ENCODE assay signal across 10 cellular contexts in genomic region chr2:10446631-10447030, GRCh38. TPM values are rescaled to one million over a fixed set of nuclear protein-coding genes. Genes with fewer than 3 reads are reported as not detected.
DNase-seq lines count a peak whose midpoint lies in the region; ATAC-seq and TF ChIP-seq lines count a peak whose summit lies in the region.
"Had no signal": no experiment of that assay in that cellular context is flagged by ENCODE, and none has a peak within 500 bp of the region (broad histone marks: within the 10 kb centered on the region; RNA-seq: fewer than 3 reads in every experiment).

No MANE protein-coding gene starts in this region.

- H3K9me2 ChIP-seq in hepatocyte (replicated peaks; ENCODE audit: insufficient read depth) = no peaks in the 10 kb centered on the region

- H3K27me3 Mint-ChIP-seq in activated CD4-positive, alpha-beta T cell treated with anti-CD3 and anti-CD28 coated beads, Interleukin-2, amount 10 ng/mL, durations not matched to agents 7 days and 5 days = no peaks in the 10 kb centered on the region
- no peaks in the 10 kb centered on the region for H3K27me3 Mint-ChIP-seq in T-helper 17 cell

- peak overlapping the region; percentile 85 for H3K4me2 ChIP-seq in hepatocyte

- H2AFZ ChIP-seq in hepatocyte = no peak overlapping the region

- no peak for DNase-seq in activated CD4-positive, alpha-beta T cell treated with anti-CD3 and anti-CD28 coated beads, Interleukin-2, amount 10 ng/mL, durations not matched to agents 7 days and 5 days
- DNase-seq in activated CD4-positive, alpha-beta T cell treated with anti-CD3 and anti-CD28 coated beads, Interleukin-2, amount 50 U/mL, for 1 hour = no peak
- DNase-seq in T-helper 17 cell (no peak), hepatocyte (ENCODE audit: low spot score) (no peak), stomach (no peak), COLO668 (lab: John Stamatoyannopoulos, UW; ENCODE audit: unreplicated experiment) (no peak), inferior parietal cortex (ENCODE audit: extremely low spot score) (no peak)
- DNase-seq: NCI-H2107, pancreas had no signal

- H3K4me3 ChIP-seq in hepatocyte (peak overlapping the region; percentile 72), stomach (peak overlapping the region in 3 of 4 donors; percentile 65 to 68 (median 68))

- H3K9me3 Mint-ChIP-seq in activated CD4-positive, alpha-beta T cell treated with anti-CD3 and anti-CD28 coated beads, Interleukin-2, amount 10 ng/mL, durations not matched to agents 7 days and 5 days = no peaks in the 10 kb centered on the region

- TF ChIP-seq CTCF in hepatocyte (IDR thresholded peaks at IDR 0.05; ENCODE audit: poor library complexity) (no peak), stomach (IDR thresholded peaks at IDR 0.05) (no peak)

- intact Hi-C loops in stomach (cut with DNase I; ENCODE audit: low total_unique reads) = loop anchor here (10.0 kb wide), 1 partner anchor 228 kb away; no protein-coding TSS in a partner anchor

- H3K4me1 ChIP-seq in hepatocyte (ENCODE audit: insufficient read depth) (peaks cover 11% of the 10 kb centered on the region), stomach (peaks cover 32 to 61% (median 44%) of the 10 kb centered on the region in 4 donors)

- TF ChIP-seq EP300 in stomach (IDR thresholded peaks at IDR 0.05) = no peak

- H3K4me3 Mint-ChIP-seq in activated CD4-positive, alpha-beta T cell treated with anti-CD3 and anti-CD28 coated beads, Interleukin-2, amount 10 ng/mL, durations not matched to agents 7 days and 5 days = peak overlapping the region; percentile 67
- peak overlapping the region; percentile 49 for H3K4me3 Mint-ChIP-seq in T-helper 17 cell

- TF ChIP-seq POLR2A in stomach (IDR thresholded peaks at IDR 0.05) = no peak

- ATAC-seq in T-helper 17 cell = no peak
- no peak for ATAC-seq in HG02623 (IDR thresholded peaks at IDR 0.05; ENCODE audit: unreplicated experiment)

- H3K9me3 ChIP-seq in T-helper 17 cell (ENCODE audit: control insufficient read depth, low read length, poor library complexity, severe bottlenecking) = no peaks in the 10 kb centered on the region
- H3K9me3 ChIP-seq in hepatocyte (ENCODE audit: low read depth) = no peaks in the 10 kb centered on the region
- H3K9me3 ChIP-seq in stomach = no peaks in the 10 kb centered on the region
- H3K9me3 ChIP-seq: pancreas had no signal

- H4K20me1 ChIP-seq in hepatocyte (ENCODE audit: insufficient read depth, poor library complexity, severe bottlenecking) = peaks cover 37% of the 10 kb centered on the region

- H3K4me1 Mint-ChIP-seq in activated CD4-positive, alpha-beta T cell treated with anti-CD3 and anti-CD28 coated beads, Interleukin-2, amount 10 ng/mL, durations not matched to agents 7 days and 5 days = peaks cover 52% of the 10 kb centered on the region
- H3K4me1 Mint-ChIP-seq in T-helper 17 cell = peaks cover 22% of the 10 kb centered on the region

- H3K27ac ChIP-seq in hepatocyte = no peak overlapping the region
- peak overlapping the region in 3 of 5 donors; percentile 86 to 99 (median 98) for H3K27ac ChIP-seq in stomach

- POLR2A ChIA-PET in activated CD4-positive, alpha-beta T cell treated with anti-CD3 and anti-CD28 coated beads, Interleukin-2, amount 10 ng/mL, durations not matched to agents 7 days and 5 days (lab: Charles Lee) = no interaction called here

- CTCF ChIA-PET in activated CD4-positive, alpha-beta T cell treated with anti-CD3 and anti-CD28 coated beads, Interleukin-2, amount 10 ng/mL, durations not matched to agents 7 days and 5 days (lab: Charles Lee) = interaction anchor here (1.3 to 6.3 kb wide), 2 partner anchors 13 to 38 kb away, joined by 3 to 55 read pairs; no protein-coding TSS in a partner anchor

- peaks cover 34% of the 10 kb centered on the region for H3K36me3 Mint-ChIP-seq in activated CD4-positive, alpha-beta T cell treated with anti-CD3 and anti-CD28 coated beads, Interleukin-2, amount 10 ng/mL, durations not matched to agents 7 days and 5 days (ENCODE audit: low read depth)
- H3K36me3 Mint-ChIP-seq in T-helper 17 cell (ENCODE audit: low read depth) = peaks cover 14% of the 10 kb centered on the region

- H3K27me3 ChIP-seq in hepatocyte (no peaks in the 10 kb centered on the region), stomach (no peaks in the 10 kb centered on the region)
- H3K27me3 ChIP-seq: pancreas had no signal

- 63% methylated on average over 6 of the region's 6 CpGs for WGBS in hepatocyte (ENCODE audit: low lambda C conversion rate, missing lambda C conversion rate)
- WGBS in stomach, 5 donors = 40 to 73% (median 63%) methylated on average over 6 of the region's 6 CpGs

- H3K27ac Mint-ChIP-seq in activated CD4-positive, alpha-beta T cell treated with anti-CD3 and anti-CD28 coated beads, Interleukin-2, amount 10 ng/mL, durations not matched to agents 7 days and 5 days = no peak overlapping the region
- peak overlapping the region; percentile 88 for H3K27ac Mint-ChIP-seq in T-helper 17 cell

- H3K79me2 ChIP-seq in hepatocyte = peaks cover 35% of the 10 kb centered on the region

- H3K36me3 ChIP-seq in hepatocyte (replicated peaks; ENCODE audit: insufficient read depth, low read depth) (peaks cover 2% of the 10 kb centered on the region), stomach (peaks cover 24 to 33% (median 32%) of the 10 kb centered on the region in 4 donors)

RNA-seq across cellular contexts. Expression of gene ODC1, which starts 1.5 kb away (rescaled TPM):
- total RNA-seq in activated CD4-positive, alpha-beta T cell treated with anti-CD3 and anti-CD28 coated beads, Interleukin-2, amount 10 ng/mL, durations not matched to agents 7 days and 5 days = 10 to 100 TPM; 47.1 to 50.3 TPM
- total RNA-seq in T-helper 17 cell (100 to 1,000 TPM; 118 to 149 TPM), hepatocyte (140 and 165 TPM in 2 replicates), stomach (100 to 1,000 TPM in 3 of 5 donors, 10 to 100 TPM in 2; 33.0 to 148 (median 113) TPM)
- polyA plus RNA-seq in hepatocyte (92.0 and 92.8 TPM in 2 replicates), stomach (10 to 100 TPM; 32.2 to 51.8 (median 36.2) TPM)
